Comparison of ENCODE assay signal across 25 cellular contexts in the genomic region with DNA sequence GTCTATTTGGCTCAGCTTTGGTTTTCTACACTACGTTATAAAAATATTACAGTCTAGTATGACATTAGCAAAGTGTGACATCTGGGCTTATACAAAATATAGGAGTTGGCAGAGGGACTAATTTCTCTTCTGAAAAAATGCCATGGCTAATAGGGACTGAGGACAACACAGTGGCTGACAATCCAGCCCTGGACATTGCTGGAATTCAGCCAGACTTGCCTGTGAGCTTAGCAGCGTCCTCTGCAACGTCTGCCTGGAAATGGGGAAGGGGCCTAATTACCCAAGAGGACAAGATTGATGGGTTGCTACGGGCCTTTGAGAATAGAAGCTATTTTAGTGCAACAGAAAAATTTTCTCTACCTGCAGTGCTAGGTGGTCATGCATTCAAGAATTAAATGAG.
A peak's percentile ranks its signal among the peaks of the same experiment; 100 is the strongest.
DNase-seq lines count a peak whose midpoint lies in the region; ATAC-seq and TF ChIP-seq lines count a peak whose summit lies in the region.
"Had no signal": no experiment of that assay in that cellular context is flagged by ENCODE, and none has a peak within 500 bp of the region (broad histone marks: within the 10 kb centered on the region; RNA-seq: fewer than 3 reads in every experiment).

No MANE protein-coding gene starts in this region.

- no peak overlapping the region for H3K27ac ChIP-seq in right cardiac atrium (ENCODE audit: low read length)
- H3K27ac ChIP-seq: C4-2B, esophagus muscularis mucosa, Peyer's patch, sigmoid colon had no signal

- no peak for ATAC-seq in right cardiac atrium
- ATAC-seq: activated CD8-positive, alpha-beta T cell treated with anti-CD3 and anti-CD28 coated beads, Interleukin-2, amount 10 ng/mL, durations not matched to agents 7 days and 5 days; left colon; T-helper 17 cell had no signal

- peak; percentile 71 for DNase-seq in NCI-H1092 (lab: John Stamatoyannopoulos, UW)
- peak; percentile 30 for DNase-seq in NCI-H1417 treated with DMSO at 0.1 percent for 48 hours (lab: John Stamatoyannopoulos, UW)
- DNase-seq in SHP77 treated with DMSO at 0.1 percent for 48 hours (lab: John Stamatoyannopoulos, UW) = peak; percentile 31
- DNase-seq in right cardiac atrium = peak in 2 of 3 donors; percentile 27 to 32
- DNase-seq in HEK293T (ENCODE audit: extremely low spot score) = no peak
- no peak for DNase-seq in activated T-cell treated with anti-CD3 and anti-CD28 coated beads for 4 hours
- no peak for DNase-seq in SIG-M5 (lab: John Stamatoyannopoulos, UW)
- DNase-seq: activated CD8-positive, alpha-beta T cell treated with anti-CD3 and anti-CD28 coated beads, Interleukin-2, amount 10 ng/mL, durations not matched to agents 7 days and 5 days; activated effector memory CD4-positive, alpha-beta T cell treated with Interleukin-2 at 50 U/mL for 16 hours; aorta; foreskin melanocyte; hippocampal formation; KBM-7; left colon; mesenchymal stem cell; MM.1S; NCI-H1930; NCI-H510A; Peyer's patch; sigmoid colon; stimulated activated CD4-positive, alpha-beta T cell treated with anti-CD3 and anti-CD28 coated beads, Interleukin-15, amount 100 ng/mL, for 24 hours; stimulated activated naive CD4-positive, alpha-beta T cell treated with Interleukin-2 at 50 U/mL for 16 hours; T-helper 17 cell had no signal

- intact Hi-C loops in right cardiac atrium (cut with DNase I) = no loop called here

- no peaks in the 10 kb centered on the region for H3K27me3 ChIP-seq in right cardiac atrium (ENCODE audit: control insufficient read depth, insufficient read depth)
- H3K27me3 ChIP-seq: esophagus muscularis mucosa, Peyer's patch, sigmoid colon had no signal

- CTCF ChIA-PET in HEK293T (lab: Yijun Ruan, JAX) = no interaction called here

- H3K4me3 ChIP-seq in right cardiac atrium (ENCODE audit: low read length) = no peak overlapping the region
- H3K4me3 ChIP-seq: esophagus muscularis mucosa, Peyer's patch, sigmoid colon had no signal

- H3K9me3 ChIP-seq in right cardiac atrium (ENCODE audit: control insufficient read depth, low read length) = no peaks in the 10 kb centered on the region
- H3K9me3 ChIP-seq: Peyer's patch had no signal

- WGBS in right cardiac atrium = 7% methylated on average over 4 of the region's 4 CpGs

- POLR2A ChIA-PET in HEK293T (lab: Yijun Ruan, JAX) = no interaction called here

- no peaks in the 10 kb centered on the region for H3K4me1 ChIP-seq in right cardiac atrium (ENCODE audit: control insufficient read depth, insufficient read depth, low read length)

TF ChIP-seq in HEK293T, 16 proteins besides CTCF, POLR2A, EP300 and RAD21:
- TF ChIP-seq, protein P1, sequence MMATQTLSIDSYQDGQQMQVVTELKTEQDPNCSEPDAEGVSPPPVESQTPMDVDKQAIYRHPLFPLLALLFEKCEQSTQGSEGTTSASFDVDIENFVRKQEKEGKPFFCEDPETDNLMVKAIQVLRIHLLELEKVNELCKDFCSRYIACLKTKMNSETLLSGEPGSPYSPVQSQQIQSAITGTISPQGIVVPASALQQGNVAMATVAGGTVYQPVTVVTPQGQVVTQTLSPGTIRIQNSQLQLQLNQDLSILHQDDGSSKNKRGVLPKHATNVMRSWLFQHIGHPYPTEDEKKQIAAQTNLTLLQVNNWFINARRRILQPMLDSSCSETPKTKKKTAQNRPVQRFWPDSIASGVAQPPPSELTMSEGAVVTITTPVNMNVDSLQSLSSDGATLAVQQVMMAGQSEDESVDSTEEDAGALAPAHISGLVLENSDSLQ (IDR thresholded peaks at IDR 0.05) = no peak
- no peak for TF ChIP-seq CTBP1 (IDR thresholded peaks at IDR 0.05; ENCODE audit: borderline replicate concordance)
- TF ChIP-seq TARDBP (IDR thresholded peaks at IDR 0.05) = no peak
- TF ChIP-seq FOXK2 (IDR thresholded peaks at IDR 0.05) = no peak
TF ChIP-seq in HEK293T: peak in this region for 0.

Comparison
In these comparisons a context has a peak if more than half of its experiments do, and no peak if none do; other contexts are left out.
1. DNase-seq: peak in NCI-H1092 (single experiment), NCI-H1417 treated with DMSO at 0.1 percent for 48 hours (single experiment), SHP77 treated with DMSO at 0.1 percent for 48 hours (single experiment) and right cardiac atrium (2 of 3); none in HEK293T (single experiment), activated T-cell treated with anti-CD3 and anti-CD28 coated beads for 4 hours (single experiment) and SIG-M5 (single experiment).